20 cellular contexts compared by ENCODE assay signal in the genomic region with DNA sequence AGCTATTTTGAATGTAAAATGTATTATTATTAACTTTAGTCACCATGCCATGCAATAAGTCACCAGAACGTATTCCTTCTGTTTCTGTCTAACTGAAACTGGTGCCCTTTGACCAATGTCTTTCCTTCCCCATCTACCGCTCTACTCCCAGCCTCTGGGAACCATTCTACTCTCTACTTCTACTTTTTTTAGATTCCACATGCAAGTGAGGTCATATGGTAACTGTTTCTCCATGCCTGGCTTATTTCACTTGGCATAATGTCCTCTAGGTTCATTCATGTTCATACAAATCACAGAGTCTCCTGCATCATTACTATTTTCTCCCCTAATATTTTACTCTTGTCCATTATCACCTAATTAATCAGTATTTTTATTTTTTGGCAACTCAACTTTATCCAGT.
A peak's percentile ranks its signal among the peaks of the same experiment; 100 is the strongest.
DNase-seq lines count a peak whose midpoint lies in the region; ATAC-seq, FAIRE-seq and TF ChIP-seq lines count a peak whose summit lies in the region.
"Had no signal": no experiment of that assay in that cellular context is flagged by ENCODE, and none has a peak within 500 bp of the region (broad histone marks: within the 10 kb centered on the region; RNA-seq: fewer than 3 reads in every experiment).

No MANE protein-coding gene starts in this region.

- H3K4me3 Mint-ChIP-seq in MCF 10A (ENCODE audit: unreplicated experiment) = no peak overlapping the region
- H3K4me3 Mint-ChIP-seq: CD4-positive, CD25-positive, alpha-beta regulatory T cell had no signal

- no peaks in the 10 kb centered on the region for H3K27me3 Mint-ChIP-seq in MCF 10A (ENCODE audit: insufficient read depth, unreplicated experiment)

- in situ Hi-C loops in mammary epithelial cell (cut with MboI; ENCODE audit: low sequenced_read_pairs in 2 of 2) = no loop called here

- CTCF ChIA-PET in MCF 10A (lab: Yijun Ruan, JAX) (no interaction called here), mammary epithelial cell (lab: Charles Lee; ENCODE audit: low non-redundant PET) (no interaction called here)

- TF ChIP-seq CTCF in MCF 10A (IDR thresholded peaks at IDR 0.05; ENCODE audit: unreplicated experiment) (no peak), breast epithelium (IDR thresholded peaks at IDR 0.05) (no peak), mammary epithelial cell (conservative IDR thresholded peaks at IDR 0.05 in 1 of 2, IDR thresholded peaks at IDR 0.05 in 1 of 2; ENCODE audit: extremely low read depth in 1 of 2, insufficient read depth in 1 of 2, low read depth in 1 of 2, low read length in 2 of 2) (no peak), fibroblast of villous mesenchyme (IDR thresholded peaks at IDR 0.05; ENCODE audit: insufficient read depth, low read depth, low read length) (no peak), upper lobe of right lung (IDR thresholded peaks at IDR 0.05) (no peak)

- H3K4me1 Mint-ChIP-seq in MCF 10A (ENCODE audit: insufficient read depth, unreplicated experiment) = peaks cover 37% of the 10 kb centered on the region
- H3K4me1 Mint-ChIP-seq: CD4-positive, CD25-positive, alpha-beta regulatory T cell had no signal

- H3K9ac ChIP-seq in mammary epithelial cell (ENCODE audit: insufficient read depth, low read length) = no peak overlapping the region
- H3K9ac ChIP-seq: KMS-11 had no signal

- no peak for DNase-seq in MCF 10A (ENCODE audit: unreplicated experiment)
- no peak for DNase-seq in breast epithelium (ENCODE audit: low spot score in 2 of 2)
- no peak for DNase-seq in mammary epithelial cell
- peak; percentile 36 for DNase-seq in fibroblast of villous mesenchyme (ENCODE audit: low read depth)
- DNase-seq in upper lobe of right lung = no peak
- no peak for DNase-seq in NCI-H2227 treated with DMSO at 0.1 percent for 48 hours (lab: John Stamatoyannopoulos, UW)
- no peak for DNase-seq in putamen (ENCODE audit: low spot score)
- no peak for DNase-seq in GM12892 (ENCODE audit: insufficient read length)
- DNase-seq: CD4-positive, CD25-positive, alpha-beta regulatory T cell; DMS79 treated with DMSO at 0.1 percent for 48 hours; GDM1; MG63; NCI-H1417 treated with DMSO at 0.1 percent for 48 hours; NCI-H2081 treated with DMSO at 0.1 percent for 48 hours; NCI-H345; NCI-H748 treated with DMSO at 0.1 percent for 48 hours; PC-9 had no signal

- no peak for TF ChIP-seq POLR2A in breast epithelium (IDR thresholded peaks at IDR 0.05)
- no peak for TF ChIP-seq POLR2A in GM12892 (IDR thresholded peaks at IDR 0.05; ENCODE audit: low read depth, low read length)

- peak overlapping the region; percentile 6 for H3K27ac Mint-ChIP-seq in MCF 10A (ENCODE audit: low read depth, unreplicated experiment)
- H3K27ac Mint-ChIP-seq: CD4-positive, CD25-positive, alpha-beta regulatory T cell had no signal

- BruUV-seq in MCF 10A (replicated peaks; lab: Mats Ljungman, UMichigan) (no TSS peak), mammary epithelial cell (replicated peaks; lab: Mats Ljungman, UMichigan) (no TSS peak)

- ATAC-seq in upper lobe of right lung = peak; percentile 62
- ATAC-seq: A549, Right ventricle myocardium inferior had no signal

- dilution Hi-C loops in mammary epithelial cell (cut with HindIII; ENCODE audit: low sequenced_read_pairs) = no loop called here

- no peaks in the 10 kb centered on the region for H3K36me3 ChIP-seq in breast epithelium
- no peaks in the 10 kb centered on the region for H3K36me3 ChIP-seq in mammary epithelial cell (ENCODE audit: insufficient read depth, low read length)
- H3K36me3 ChIP-seq in upper lobe of right lung = no peaks in the 10 kb centered on the region
- H3K36me3 ChIP-seq: MG63 had no signal

- H3K9me3 ChIP-seq in breast epithelium (no peaks in the 10 kb centered on the region), mammary epithelial cell (replicated peaks; ENCODE audit: insufficient read depth, low read length) (no peaks in the 10 kb centered on the region), upper lobe of right lung (no peaks in the 10 kb centered on the region)
- H3K9me3 ChIP-seq: A549, MG63 had no signal

- H3K27ac ChIP-seq in breast epithelium = peak overlapping the region in 1 of 2 donors; percentile 20
- H3K27ac ChIP-seq in mammary epithelial cell (ENCODE audit: insufficient read depth, low read depth, low read length) = peak overlapping the region; percentile 99
- H3K27ac ChIP-seq in upper lobe of right lung = no peak overlapping the region
- H3K27ac ChIP-seq: KMS-11 had no signal

- 96% methylated on average over 2 of the region's 2 CpGs for WGBS in mammary epithelial cell (ENCODE audit: low coverage, missing lambda C conversion rate)

- no peaks in the 10 kb centered on the region for H3K27me3 ChIP-seq in breast epithelium
- H3K27me3 ChIP-seq in mammary epithelial cell (ENCODE audit: insufficient read depth, low read length) = no peaks in the 10 kb centered on the region
- H3K27me3 ChIP-seq in upper lobe of right lung = no peaks in the 10 kb centered on the region
- H3K27me3 ChIP-seq: MG63 had no signal

- POLR2A ChIA-PET in MCF 10A (lab: Yijun Ruan, JAX) = interaction anchor here (0.8 to 6.0 kb wide), 8 partner anchors 15 to 252 kb away, joined by 3 to 98 read pairs (median 14); a partner anchor contains a TSS

- H3K4me3 ChIP-seq in breast epithelium (no peak overlapping the region), mammary epithelial cell (replicated peaks in 1 of 3; ENCODE audit: insufficient read depth in 1 of 3, low read depth in 2 of 3, low read length in 3 of 3) (no peak overlapping the region), fibroblast of villous mesenchyme (ENCODE audit: low read depth, low read length) (no peak overlapping the region), upper lobe of right lung (no peak overlapping the region)
- H3K4me3 ChIP-seq: A549, MG63, PC-9 had no signal

- H2AFZ ChIP-seq in mammary epithelial cell (ENCODE audit: low read depth, low read length) = no peak overlapping the region
- H2AFZ ChIP-seq: PC-9 had no signal

- peaks cover 5% of the 10 kb centered on the region for H3K9me3 Mint-ChIP-seq in MCF 10A (ENCODE audit: unreplicated experiment)

- H3K4me1 ChIP-seq in breast epithelium (peaks cover 4 to 22% of the 10 kb centered on the region in 2 donors), mammary epithelial cell (ENCODE audit: insufficient read depth, low read length) (peaks cover 47% of the 10 kb centered on the region), upper lobe of right lung (peaks cover 7% of the 10 kb centered on the region)

- peaks cover 8% of the 10 kb centered on the region for H3K36me3 Mint-ChIP-seq in MCF 10A (ENCODE audit: insufficient read depth, unreplicated experiment)
- H3K36me3 Mint-ChIP-seq: CD4-positive, CD25-positive, alpha-beta regulatory T cell had no signal

- H4K20me1 ChIP-seq in mammary epithelial cell (ENCODE audit: insufficient read depth, low read length) = no peaks in the 10 kb centered on the region

- no peak overlapping the region for H3K4me2 ChIP-seq in mammary epithelial cell (ENCODE audit: insufficient read depth, low read depth, low read length)
- H3K4me2 ChIP-seq: KMS-11 had no signal

- intact Hi-C loops in MCF 10A (cut with micrococcal nuclease) = no loop called here
- intact Hi-C loops in breast epithelium (cut with DNase I; ENCODE audit: low total_unique reads) = no loop called here
- intact Hi-C loops in mammary epithelial cell (cut with micrococcal nuclease) = no loop called here
- intact Hi-C loops in upper lobe of right lung (cut with DNase I) = no loop called here

- peaks cover 2% of the 10 kb centered on the region for H3K79me2 ChIP-seq in mammary epithelial cell (ENCODE audit: insufficient read depth, low read length)

- no peak for FAIRE-seq in GM12892 (lab: Jason Lieb, UNC)
- FAIRE-seq: A549 had no signal
